29 cellular contexts compared by ENCODE assay signal in genomic region chr7:153504288-153505075, GRCh38.
"Had no signal": no experiment of that assay in that cellular context is flagged by ENCODE, and none has a peak within 500 bp of the region (broad histone marks: within the 10 kb centered on the region; RNA-seq: fewer than 3 reads in every experiment).

No MANE protein-coding gene starts in this region.

- H3K9me3 ChIP-seq: ovary, uterus had no signal

- H3K27ac Mint-ChIP-seq: immature natural killer cell; mesothelial cell of epicardium; naive thymus-derived CD8-positive, alpha-beta T cell; nephron; progenitor cell of endocrine pancreas; stimulated activated memory B cell treated with anti-CD40 and anti-IgM and Interleukin-4, amounts not matched to agents 10 μg/mL and 1 μg/mL and 100 μg/mL, for 72 hours; stimulated activated naive CD8-positive, alpha-beta T cell treated with anti-CD3 and anti-CD28 coated beads, Interleukin-15, amount 100 ng/mL, for 72 hours; type B pancreatic cell had no signal

- H3K36me3 ChIP-seq: heart left ventricle, left ventricle myocardium inferior, neutrophil, ovary, tibial nerve, uterus had no signal

- H3K27me3 Mint-ChIP-seq: naive thymus-derived CD8-positive, alpha-beta T cell; progenitor cell of endocrine pancreas; stimulated activated memory B cell treated with anti-CD40 and anti-IgM and Interleukin-4, amounts not matched to agents 10 μg/mL and 1 μg/mL and 100 μg/mL, for 72 hours; stimulated activated naive CD8-positive, alpha-beta T cell treated with anti-CD3 and anti-CD28 coated beads, Interleukin-15, amount 100 ng/mL, for 72 hours; type B pancreatic cell had no signal

- H3K4me3 Mint-ChIP-seq: immature natural killer cell; mesothelial cell of epicardium; naive thymus-derived CD8-positive, alpha-beta T cell; nephron; neural crest cell; stimulated activated memory B cell treated with anti-CD40 and anti-IgM and Interleukin-4, amounts not matched to agents 10 μg/mL and 1 μg/mL and 100 μg/mL, for 72 hours; stimulated activated naive CD8-positive, alpha-beta T cell treated with anti-CD3 and anti-CD28 coated beads, Interleukin-15, amount 100 ng/mL, for 72 hours; type B pancreatic cell had no signal

- H3K4me1 ChIP-seq: heart left ventricle, left ventricle myocardium inferior, tibial nerve, uterus had no signal

- H3K4me3 ChIP-seq: heart left ventricle, left ventricle myocardium inferior, lung, mucosa of descending colon, ovary, skin epidermis, tibial nerve, uterus had no signal

- DNase-seq: heart left ventricle; hypothalamus; immature natural killer cell; left ventricle myocardium inferior; mesendoderm; mucosa of descending colon; naive thymus-derived CD8-positive, alpha-beta T cell; occipital lobe; ovary; right cardiac atrium; stimulated activated CD4-positive, alpha-beta T cell treated with anti-CD3 and anti-CD28 coated beads, Interleukin-12 subunit alpha, Interleukin-12 subunit beta, amount 100 ng/mL, for 4 hours; stimulated activated CD4-positive, alpha-beta T cell treated with anti-CD3 and anti-CD28 coated beads, Interleukin-15, amount 100 ng/mL, for 24 hours; stimulated activated CD4-positive, alpha-beta T cell treated with anti-CD3 and anti-CD28 coated beads, Interleukin-2, amount 100 ng/mL, for 24 hours; stimulated activated CD4-positive, alpha-beta T cell treated with anti-CD3 and anti-CD28 coated beads, Interleukin-4, amount 100 ng/mL, for 24 hours; stimulated activated naive CD4-positive, alpha-beta T cell treated with Interleukin-2 at 50 U/mL for 16 hours; stimulated activated naive CD8-positive, alpha-beta T cell treated with anti-CD3 and anti-CD28 coated beads, Interleukin-15, amount 100 ng/mL, for 72 hours; substantia nigra; uterus had no signal

- H3K27me3 ChIP-seq: heart left ventricle, neutrophil, ovary, tibial nerve, uterus had no signal

- H3K27ac ChIP-seq: heart left ventricle, left ventricle myocardium inferior, neutrophil, ovary, skin epidermis, tibial nerve, uterus had no signal

- H3K36me3 Mint-ChIP-seq: immature natural killer cell; stimulated activated memory B cell treated with anti-CD40 and anti-IgM and Interleukin-4, amounts not matched to agents 10 μg/mL and 1 μg/mL and 100 μg/mL, for 72 hours; type B pancreatic cell had no signal

- H3K4me1 Mint-ChIP-seq: immature natural killer cell; mesothelial cell of epicardium; naive thymus-derived CD8-positive, alpha-beta T cell; nephron; neural crest cell; stimulated activated memory B cell treated with anti-CD40 and anti-IgM and Interleukin-4, amounts not matched to agents 10 μg/mL and 1 μg/mL and 100 μg/mL, for 72 hours; stimulated activated naive CD8-positive, alpha-beta T cell treated with anti-CD3 and anti-CD28 coated beads, Interleukin-15, amount 100 ng/mL, for 72 hours had no signal

- ATAC-seq: heart left ventricle; mucosa of descending colon; naive thymus-derived CD8-positive, alpha-beta T cell; right cardiac atrium; sciatic nerve; stimulated activated memory B cell treated with anti-CD40 and anti-IgM and Interleukin-4, amounts not matched to agents 10 μg/mL and 1 μg/mL and 100 μg/mL, for 72 hours had no signal
